ENCODE assay signal across 8 cellular contexts in genomic region chr13:26221399-26221720, GRCh38. TPM values are rescaled to one million over a fixed set of nuclear protein-coding genes. Genes with fewer than 3 reads are reported as not detected.
DNase-seq lines count a peak whose midpoint lies in the region; ATAC-seq, FAIRE-seq and TF ChIP-seq lines count a peak whose summit lies in the region.

No MANE protein-coding gene starts in this region.

- peaks cover 28% of the 10 kb centered on the region for H3K4me1 ChIP-seq in suprapubic skin

- H3K36me3 Mint-ChIP-seq in activated naive CD8-positive, alpha-beta T cell treated with anti-CD3 and anti-CD28 coated beads, Interleukin-2, amount 10 ng/mL, durations not matched to agents 7 days and 5 days: peaks cover 15% of the 10 kb centered on the region

- no peak for TF ChIP-seq EP300 in suprapubic skin (IDR thresholded peaks at IDR 0.05)

- TF ChIP-seq CTCF in suprapubic skin (IDR thresholded peaks at IDR 0.05): no peak

- peak; percentile 20 for ATAC-seq in HG03175 (IDR thresholded peaks at IDR 0.05; ENCODE audit: unreplicated experiment)
- peak; percentile 19 for ATAC-seq in activated naive CD8-positive, alpha-beta T cell treated with anti-CD3 and anti-CD28 coated beads, Interleukin-2, amount 10 ng/mL, durations not matched to agents 7 days and 5 days (ENCODE audit: low read depth)

- H3K27ac ChIP-seq in suprapubic skin: peak overlapping the region; percentile 99

- peaks cover 16% of the 10 kb centered on the region for H3K4me1 Mint-ChIP-seq in activated naive CD8-positive, alpha-beta T cell treated with anti-CD3 and anti-CD28 coated beads, Interleukin-2, amount 10 ng/mL, durations not matched to agents 7 days and 5 days

- peak; percentile 49 for FAIRE-seq in islet of Langerhans (lab: Jason Lieb, UNC)

- peak; percentile 88 for DNase-seq in SIG-M5 treated with dmso at 0.1 percent for 504 hours (lab: John Stamatoyannopoulos, UW; ENCODE audit: unreplicated experiment)
- DNase-seq in SIG-M5 (lab: John Stamatoyannopoulos, UW): no peak
- DNase-seq in activated naive CD8-positive, alpha-beta T cell treated with anti-CD3 and anti-CD28 coated beads, Interleukin-2, amount 10 ng/mL, durations not matched to agents 7 days and 5 days: no peak
- DNase-seq in suprapubic skin (ENCODE audit: low spot score in 2 of 2): no peak
- DNase-seq in stimulated activated CD8-positive, alpha-beta memory T cell treated with anti-CD3 and anti-CD28 coated beads, Interleukin-4, amount 100 ng/mL, for 48 hours: no peak
- DNase-seq in EL: no peak

- H3K27me3 Mint-ChIP-seq in activated naive CD8-positive, alpha-beta T cell treated with anti-CD3 and anti-CD28 coated beads, Interleukin-2, amount 10 ng/mL, durations not matched to agents 7 days and 5 days: no peaks in the 10 kb centered on the region

- WGBS in suprapubic skin: 0% methylated on average over 16 of the region's 16 CpGs

- H3K4me3 Mint-ChIP-seq in activated naive CD8-positive, alpha-beta T cell treated with anti-CD3 and anti-CD28 coated beads, Interleukin-2, amount 10 ng/mL, durations not matched to agents 7 days and 5 days: peak overlapping the region; percentile 99

- peaks cover 31% of the 10 kb centered on the region for H3K36me3 ChIP-seq in suprapubic skin

- H3K9me3 Mint-ChIP-seq in activated naive CD8-positive, alpha-beta T cell treated with anti-CD3 and anti-CD28 coated beads, Interleukin-2, amount 10 ng/mL, durations not matched to agents 7 days and 5 days: no peaks in the 10 kb centered on the region

- no peaks in the 10 kb centered on the region for H3K9me3 ChIP-seq in suprapubic skin

- no peaks in the 10 kb centered on the region for H3K27me3 ChIP-seq in suprapubic skin

- H3K4me3 ChIP-seq in suprapubic skin: peak overlapping the region; percentile 97

- TF ChIP-seq POLR2A in suprapubic skin (IDR thresholded peaks at IDR 0.05): no peak

- peak overlapping the region; percentile 100 for H3K27ac Mint-ChIP-seq in activated naive CD8-positive, alpha-beta T cell treated with anti-CD3 and anti-CD28 coated beads, Interleukin-2, amount 10 ng/mL, durations not matched to agents 7 days and 5 days

- POLR2A ChIA-PET in activated naive CD8-positive, alpha-beta T cell treated with anti-CD3 and anti-CD28 coated beads, Interleukin-2, amount 10 ng/mL, durations not matched to agents 7 days and 5 days (lab: Charles Lee): interaction anchor here (4.1 kb wide), 1 partner anchor 35 kb away, joined by 33 read pairs; no protein-coding TSS in a partner anchor

RNA-seq across cellular contexts. Expression of gene RNF6, which starts 0.8 kb away (rescaled TPM):
- total RNA-seq in activated naive CD8-positive, alpha-beta T cell treated with anti-CD3 and anti-CD28 coated beads, Interleukin-2, amount 10 ng/mL, durations not matched to agents 7 days and 5 days: 10 to 100 TPM; 40.4 to 43.3 TPM
- 10 to 100 TPM; 18.2 to 30.6 (median 25.0) TPM for total RNA-seq in suprapubic skin

RNA-seq across cellular contexts. Expression of gene CDK8, which starts 32.6 kb away (rescaled TPM):
- 10 to 100 TPM; 13.7 to 15.1 TPM for total RNA-seq in activated naive CD8-positive, alpha-beta T cell treated with anti-CD3 and anti-CD28 coated beads, Interleukin-2, amount 10 ng/mL, durations not matched to agents 7 days and 5 days
- 10 to 100 TPM in 3 of 4 donors, 1 to 10 TPM in 1; 9.8 to 13.3 (median 12.5) TPM for total RNA-seq in suprapubic skin
